Comparison of ENCODE assay signal across 7 cellular contexts in the genomic region with DNA sequence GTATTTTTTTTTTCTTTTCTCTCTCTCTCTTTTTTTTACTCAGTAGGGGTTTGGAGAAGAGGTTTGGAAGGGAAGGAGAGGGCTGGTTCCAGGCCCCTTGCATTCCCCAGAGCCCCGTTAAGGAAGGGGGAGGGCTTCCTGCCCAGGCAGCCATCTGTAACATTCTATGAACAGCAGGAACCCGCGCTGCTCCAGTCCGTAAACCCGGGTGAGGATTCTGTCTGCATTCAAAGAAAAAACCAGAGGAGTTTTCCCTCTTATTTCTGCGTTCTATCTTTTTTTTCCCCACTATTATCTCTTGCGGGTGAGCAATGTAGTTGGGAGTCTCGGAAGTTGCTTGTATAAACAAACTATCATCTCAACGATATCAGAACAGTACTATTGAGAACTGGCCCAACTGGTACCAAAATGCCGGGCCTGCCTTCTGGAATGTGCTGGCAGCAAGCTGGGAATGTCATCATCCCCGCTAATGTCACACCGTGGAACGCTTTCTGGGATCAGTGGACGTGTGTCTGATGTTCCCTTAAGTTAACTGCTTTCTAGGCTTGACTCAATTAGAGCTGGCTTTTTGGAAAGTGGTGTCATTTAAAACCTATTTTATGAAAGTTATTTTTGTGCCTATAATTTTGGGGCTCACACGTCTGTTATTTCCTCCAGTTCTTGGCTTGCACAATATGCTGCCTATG.
A peak's percentile ranks its signal among the peaks of the same experiment; 100 is the strongest.
DNase-seq lines count a peak whose midpoint lies in the region; ATAC-seq and TF ChIP-seq lines count a peak whose summit lies in the region.

No MANE protein-coding gene starts in this region.

- ATAC-seq in lower lobe of right lung (peak; percentile 53 to 69), upper lobe of left lung (ENCODE audit: low FRiP score in 2 of 2) (peak; percentile 49 to 90), HG02885 (IDR thresholded peaks at IDR 0.05; ENCODE audit: poor library complexity, unreplicated experiment) (no peak)

- H3K4me1 ChIP-seq in ectodermal cell (ENCODE audit: control insufficient read depth, insufficient read depth, low read length) (peaks cover 4% of the 10 kb centered on the region), lower lobe of right lung (no peaks in the 10 kb centered on the region), upper lobe of left lung (peaks cover 0 to 9% (median 3%) of the 10 kb centered on the region in 4 donors)

- no peaks in the 10 kb centered on the region for H3K36me3 ChIP-seq in ectodermal cell (ENCODE audit: control insufficient read depth, insufficient read depth, low read length)
- H3K36me3 ChIP-seq in lower lobe of right lung: no peaks in the 10 kb centered on the region
- no peaks in the 10 kb centered on the region for H3K36me3 ChIP-seq in upper lobe of left lung

- H3K36me3 Mint-ChIP-seq in activated T-helper 1 cell treated with anti-CD3 and anti-CD28 coated beads, Interleukin-12 subunit alpha, Interleukin-12 subunit beta, Interleukin-2, Interleukin-4 antibody, amounts not matched to agents 30 ng/mL and 10 ng/mL and 1 ng/mL, durations not matched to agents 14 hours and 24 hours and 36 hours (ENCODE audit: low read depth): no peaks in the 10 kb centered on the region

- H3K4me3 Mint-ChIP-seq in activated T-helper 1 cell treated with anti-CD3 and anti-CD28 coated beads, Interleukin-12 subunit alpha, Interleukin-12 subunit beta, Interleukin-2, Interleukin-4 antibody, amounts not matched to agents 30 ng/mL and 10 ng/mL and 1 ng/mL, durations not matched to agents 14 hours and 24 hours and 36 hours: no peak overlapping the region

- TF ChIP-seq RAD21 in Ishikawa (IDR thresholded peaks at IDR 0.05; ENCODE audit: low read depth): no peak

- intact Hi-C loops in lower lobe of right lung (cut with DNase I): no loop called here
- intact Hi-C loops in activated T-helper 1 cell treated with anti-CD3 and anti-CD28 coated beads, Interleukin-12 subunit alpha, Interleukin-12 subunit beta, Interleukin-2, Interleukin-4 antibody, amounts not matched to agents 30 ng/mL and 10 ng/mL and 1 ng/mL, durations not matched to agents 14 hours and 24 hours and 36 hours (cut with micrococcal nuclease): no loop called here

- no peaks in the 10 kb centered on the region for H3K27me3 ChIP-seq in ectodermal cell (ENCODE audit: control insufficient read depth, insufficient read depth, low read length, poor library complexity, severe bottlenecking)
- no peaks in the 10 kb centered on the region for H3K27me3 ChIP-seq in lower lobe of right lung (ENCODE audit: low read depth)
- no peaks in the 10 kb centered on the region for H3K27me3 ChIP-seq in upper lobe of left lung

- no peaks in the 10 kb centered on the region for H3K9me3 Mint-ChIP-seq in activated T-helper 1 cell treated with anti-CD3 and anti-CD28 coated beads, Interleukin-12 subunit alpha, Interleukin-12 subunit beta, Interleukin-2, Interleukin-4 antibody, amounts not matched to agents 30 ng/mL and 10 ng/mL and 1 ng/mL, durations not matched to agents 14 hours and 24 hours and 36 hours

- TF ChIP-seq POLR2A in upper lobe of left lung (IDR thresholded peaks at IDR 0.05): no peak

- H3K4me3 ChIP-seq in ectodermal cell (ENCODE audit: insufficient read depth, low read depth, low read length): no peak overlapping the region
- peak overlapping the region; percentile 34 for H3K4me3 ChIP-seq in lower lobe of right lung
- peak overlapping the region in 3 of 4 donors; percentile 10 to 18 (median 13) for H3K4me3 ChIP-seq in upper lobe of left lung

- H3K27ac ChIP-seq in ectodermal cell (ENCODE audit: insufficient read depth, low read depth, low read length, poor library complexity, severe bottlenecking): peak overlapping the region; percentile 81
- peak overlapping the region; percentile 70 for H3K27ac ChIP-seq in lower lobe of right lung
- peak overlapping the region in 3 of 4 donors; percentile 14 to 72 (median 63) for H3K27ac ChIP-seq in upper lobe of left lung

- H3K4me1 Mint-ChIP-seq in activated T-helper 1 cell treated with anti-CD3 and anti-CD28 coated beads, Interleukin-12 subunit alpha, Interleukin-12 subunit beta, Interleukin-2, Interleukin-4 antibody, amounts not matched to agents 30 ng/mL and 10 ng/mL and 1 ng/mL, durations not matched to agents 14 hours and 24 hours and 36 hours (ENCODE audit: low read depth): no peaks in the 10 kb centered on the region

- no peaks in the 10 kb centered on the region for H3K27me3 Mint-ChIP-seq in activated T-helper 1 cell treated with anti-CD3 and anti-CD28 coated beads, Interleukin-12 subunit alpha, Interleukin-12 subunit beta, Interleukin-2, Interleukin-4 antibody, amounts not matched to agents 30 ng/mL and 10 ng/mL and 1 ng/mL, durations not matched to agents 14 hours and 24 hours and 36 hours (ENCODE audit: insufficient read depth)

- 36 to 40% methylated on average over 15 of the region's 15 CpGs for WGBS in ectodermal cell, 2 experiments
- 18 to 26% methylated on average over 15 of the region's 15 CpGs for WGBS in upper lobe of left lung, 2 donors

- TF ChIP-seq CTCF in lower lobe of right lung (IDR thresholded peaks at IDR 0.05) (no peak), upper lobe of left lung (IDR thresholded peaks at IDR 0.05) (no peak)

- TF ChIP-seq EP300 in Ishikawa (IDR thresholded peaks at IDR 0.05; ENCODE audit: borderline replicate concordance) (no peak), upper lobe of left lung (IDR thresholded peaks at IDR 0.05) (no peak)

- peak; percentile 46 for DNase-seq in lower lobe of right lung
- no peak for DNase-seq in upper lobe of left lung
- no peak for DNase-seq in activated CD8-positive, alpha-beta memory T cell treated with anti-CD3 and anti-CD28 coated beads for 24 hours
- DNase-seq in activated T-helper 1 cell treated with anti-CD3 and anti-CD28 coated beads, Interleukin-12 subunit alpha, Interleukin-12 subunit beta, Interleukin-2, Interleukin-4 antibody, amounts not matched to agents 30 ng/mL and 10 ng/mL and 1 ng/mL, durations not matched to agents 14 hours and 24 hours and 36 hours (ENCODE audit: low spot score): no peak

- H3K9me3 ChIP-seq in ectodermal cell (ENCODE audit: control insufficient read depth, low read length) (no peaks in the 10 kb centered on the region), lower lobe of right lung (no peaks in the 10 kb centered on the region), upper lobe of left lung (no peaks in the 10 kb centered on the region)

- H3K27ac Mint-ChIP-seq in activated T-helper 1 cell treated with anti-CD3 and anti-CD28 coated beads, Interleukin-12 subunit alpha, Interleukin-12 subunit beta, Interleukin-2, Interleukin-4 antibody, amounts not matched to agents 30 ng/mL and 10 ng/mL and 1 ng/mL, durations not matched to agents 14 hours and 24 hours and 36 hours: no peak overlapping the region

TF ChIP-seq in Ishikawa, 13 proteins besides CTCF, POLR2A, EP300 and RAD21:
- TF ChIP-seq CEBPB (IDR thresholded peaks at IDR 0.05) (0 out of 2 replicates have a peak, but pooled peaks have one; percentile 20), YY1 (IDR thresholded peaks at IDR 0.05; ENCODE audit: low read depth) (no peak), FOXM1 (IDR thresholded peaks at IDR 0.05; ENCODE audit: borderline replicate concordance, low read depth) (no peak)
- TF ChIP-seq, protein P1, sequence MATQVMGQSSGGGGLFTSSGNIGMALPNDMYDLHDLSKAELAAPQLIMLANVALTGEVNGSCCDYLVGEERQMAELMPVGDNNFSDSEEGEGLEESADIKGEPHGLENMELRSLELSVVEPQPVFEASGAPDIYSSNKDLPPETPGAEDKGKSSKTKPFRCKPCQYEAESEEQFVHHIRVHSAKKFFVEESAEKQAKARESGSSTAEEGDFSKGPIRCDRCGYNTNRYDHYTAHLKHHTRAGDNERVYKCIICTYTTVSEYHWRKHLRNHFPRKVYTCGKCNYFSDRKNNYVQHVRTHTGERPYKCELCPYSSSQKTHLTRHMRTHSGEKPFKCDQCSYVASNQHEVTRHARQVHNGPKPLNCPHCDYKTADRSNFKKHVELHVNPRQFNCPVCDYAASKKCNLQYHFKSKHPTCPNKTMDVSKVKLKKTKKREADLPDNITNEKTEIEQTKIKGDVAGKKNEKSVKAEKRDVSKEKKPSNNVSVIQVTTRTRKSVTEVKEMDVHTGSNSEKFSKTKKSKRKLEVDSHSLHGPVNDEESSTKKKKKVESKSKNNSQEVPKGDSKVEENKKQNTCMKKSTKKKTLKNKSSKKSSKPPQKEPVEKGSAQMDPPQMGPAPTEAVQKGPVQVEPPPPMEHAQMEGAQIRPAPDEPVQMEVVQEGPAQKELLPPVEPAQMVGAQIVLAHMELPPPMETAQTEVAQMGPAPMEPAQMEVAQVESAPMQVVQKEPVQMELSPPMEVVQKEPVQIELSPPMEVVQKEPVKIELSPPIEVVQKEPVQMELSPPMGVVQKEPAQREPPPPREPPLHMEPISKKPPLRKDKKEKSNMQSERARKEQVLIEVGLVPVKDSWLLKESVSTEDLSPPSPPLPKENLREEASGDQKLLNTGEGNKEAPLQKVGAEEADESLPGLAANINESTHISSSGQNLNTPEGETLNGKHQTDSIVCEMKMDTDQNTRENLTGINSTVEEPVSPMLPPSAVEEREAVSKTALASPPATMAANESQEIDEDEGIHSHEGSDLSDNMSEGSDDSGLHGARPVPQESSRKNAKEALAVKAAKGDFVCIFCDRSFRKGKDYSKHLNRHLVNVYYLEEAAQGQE (IDR thresholded peaks at IDR 0.05; ENCODE audit: low read depth): no peak
TF ChIP-seq in Ishikawa: peak in this region for 1.
